Comparison of ENCODE assay signal across 15 cellular contexts in genomic region chr13:71801781-71802180, GRCh38.
DNase-seq lines count a peak whose midpoint lies in the region; ATAC-seq and TF ChIP-seq lines count a peak whose summit lies in the region.
"Had no signal": no experiment of that assay in that cellular context is flagged by ENCODE, and none has a peak within 500 bp of the region (broad histone marks: within the 10 kb centered on the region; RNA-seq: fewer than 3 reads in every experiment).

No MANE protein-coding gene starts in this region.

- H3K4me3 ChIP-seq in HEK293 (ENCODE audit: low read depth, low read length) = no peak overlapping the region
- H3K4me3 ChIP-seq: MG63 had no signal

- no peak for TF ChIP-seq CTCF in HEK293 (tag by site-specific recombination; IDR thresholded peaks at IDR 0.05)

- POLR2A ChIA-PET in HEK293 (lab: Yijun Ruan, JAX) = interaction anchor here (0.7 kb wide), 1 partner anchor 37 kb away, joined by 4 read pairs; no protein-coding TSS in a partner anchor

- CTCF ChIA-PET in HEK293 (lab: Yijun Ruan, JAX) = no interaction called here

- H3K4me1 ChIP-seq in HEK293 (ENCODE audit: control insufficient read depth, insufficient read depth, low read length) = no peaks in the 10 kb centered on the region; the same call in 1 of the 2 replicates
- H3K4me1 ChIP-seq: foreskin keratinocyte had no signal

- DNase-seq in NCI-H1694 (lab: John Stamatoyannopoulos, UW) (peak; percentile 96), retina (peak; percentile 79), NCI-H187 (lab: John Stamatoyannopoulos, UW) (no peak)
- DNase-seq: activated CD4-positive, CD25-positive, alpha-beta regulatory T cell; activated CD8-positive, alpha-beta memory T cell treated with anti-CD3 and anti-CD28 coated beads, Interleukin-2, amount 10 ng/mL, durations not matched to agents 7 days and 5 days; activated gamma-delta T cell; amygdala; foreskin keratinocyte; left colon; MG63; T-cell had no signal

- H3K36me3 ChIP-seq in HEK293 (ENCODE audit: control insufficient read depth in 2 of 2, insufficient read depth in 1 of 2, low read length in 2 of 2) = no peaks in the 10 kb centered on the region
- H3K36me3 ChIP-seq: MG63 had no signal

- no peak overlapping the region for H3K27ac ChIP-seq in HEK293 (ENCODE audit: extremely low read depth, low read depth, low read length)
- H3K27ac ChIP-seq: foreskin keratinocyte had no signal

- H3K9me3 ChIP-seq in HEK293 (ENCODE audit: control insufficient read depth, insufficient read depth, low read depth, low read length) = no peaks in the 10 kb centered on the region
- H3K9me3 ChIP-seq: MG63 had no signal

- ATAC-seq in SK-N-SH treated with all-trans-retinoic acid at 6 μM for 48 hours = peak; percentile 60; the same call in 2 of the 3 replicates
- no peak for ATAC-seq in HG02798 (IDR thresholded peaks at IDR 0.05; ENCODE audit: poor library complexity, unreplicated experiment)
- ATAC-seq in GM21367 (IDR thresholded peaks at IDR 0.05; ENCODE audit: unreplicated experiment) = no peak
- ATAC-seq: activated CD8-positive, alpha-beta memory T cell treated with anti-CD3 and anti-CD28 coated beads, Interleukin-2, amount 10 ng/mL, durations not matched to agents 7 days and 5 days; foreskin keratinocyte; left colon; T-cell had no signal

TF ChIP-seq in HEK293, 187 proteins besides CTCF, POLR2A, EP300 and RAD21 (continues in another document):
- TF ChIP-seq ZNF416 (tag by site-specific recombination; IDR thresholded peaks at IDR 0.05) (no peak), ZIC2 (tag by site-specific recombination; IDR thresholded peaks at IDR 0.05) (no peak), SP2 (tag by site-specific recombination; IDR thresholded peaks at IDR 0.05) (no peak), ZNF560 (tag by site-specific recombination; IDR thresholded peaks at IDR 0.05; ENCODE audit: borderline replicate concordance) (no peak), ZNF791 (tag by site-specific recombination; IDR thresholded peaks at IDR 0.05) (no peak), ZBTB26 (tag by site-specific recombination; optimal IDR thresholded peaks at IDR 0.05) (no peak), ZNF544 (tag by site-specific recombination; IDR thresholded peaks at IDR 0.05) (no peak), ZNF366 (tag by site-specific recombination; conservative IDR thresholded peaks at IDR 0.05) (no peak), ZNF140 (tag by site-specific recombination; IDR thresholded peaks at IDR 0.05) (no peak), ZNF2 (tag by site-specific recombination; IDR thresholded peaks at IDR 0.05) (no peak), ZBTB20 (tag by site-specific recombination; IDR thresholded peaks at IDR 0.05) (no peak), ZNF157 (tag by site-specific recombination; IDR thresholded peaks at IDR 0.05) (no peak), GFI1B (tag by site-specific recombination; IDR thresholded peaks at IDR 0.05) (peak; percentile 80; the same call in 1 of the 2 replicates), KLF17 (tag by site-specific recombination; IDR thresholded peaks at IDR 0.05) (no peak), ZXDB (tag by site-specific recombination; IDR thresholded peaks at IDR 0.05) (no peak), ZSCAN5A (tag by site-specific recombination; IDR thresholded peaks at IDR 0.05) (no peak), ZNF677 (tag by site-specific recombination; IDR thresholded peaks at IDR 0.05) (no peak)

TF ChIP-seq in SK-N-SH treated with all-trans-retinoic acid at 6 μM for 48 hours, 23 proteins besides CTCF, POLR2A, EP300 and RAD21:
- TF ChIP-seq ZNF70 (CRISPR knock-in tag; IDR thresholded peaks at IDR 0.05) = peak; percentile 35; the same call in 1 of the 2 replicates
- no peak for TF ChIP-seq PPARA (CRISPR knock-in tag; IDR thresholded peaks at IDR 0.05; ENCODE audit: borderline replicate concordance)
- TF ChIP-seq GLIS3 (CRISPR knock-in tag; IDR thresholded peaks at IDR 0.05) = no peak
- no peak for TF ChIP-seq CREB5 (CRISPR knock-in tag; IDR thresholded peaks at IDR 0.05; ENCODE audit: low read depth)
- no peak for TF ChIP-seq ZFP30 (CRISPR knock-in tag; IDR thresholded peaks at IDR 0.05)
- TF ChIP-seq ZFP3 (CRISPR knock-in tag; IDR thresholded peaks at IDR 0.05) = no peak
- TF ChIP-seq POU6F1 (CRISPR knock-in tag; IDR thresholded peaks at IDR 0.05; ENCODE audit: borderline replicate concordance, low read depth) = no peak
- TF ChIP-seq OSR1 (CRISPR knock-in tag; IDR thresholded peaks at IDR 0.05) = no peak
- peak; percentile 84 for TF ChIP-seq TSHZ2 (CRISPR knock-in tag; IDR thresholded peaks at IDR 0.05)
- TF ChIP-seq CSRNP3 (CRISPR knock-in tag; IDR thresholded peaks at IDR 0.05) = no peak
- no peak for TF ChIP-seq ESRRG (CRISPR knock-in tag; IDR thresholded peaks at IDR 0.05)
- TF ChIP-seq TCF4 (CRISPR knock-in tag; IDR thresholded peaks at IDR 0.05; ENCODE audit: borderline replicate concordance) = peak; percentile 92
- no peak for TF ChIP-seq ZNF565 (CRISPR knock-in tag; conservative IDR thresholded peaks at IDR 0.05; ENCODE audit: low read depth)
- no peak for TF ChIP-seq ISL1 (CRISPR knock-in tag; IDR thresholded peaks at IDR 0.05)

Comparison
In these comparisons a context has a peak if more than half of its experiments do, and no peak if none do; other contexts are left out.
1. DNase-seq: peak in NCI-H1694 (single experiment) and retina (single experiment); none in NCI-H187 (0 of 2).